Comparison of ENCODE assay signal across 15 cellular contexts in the genomic region with DNA sequence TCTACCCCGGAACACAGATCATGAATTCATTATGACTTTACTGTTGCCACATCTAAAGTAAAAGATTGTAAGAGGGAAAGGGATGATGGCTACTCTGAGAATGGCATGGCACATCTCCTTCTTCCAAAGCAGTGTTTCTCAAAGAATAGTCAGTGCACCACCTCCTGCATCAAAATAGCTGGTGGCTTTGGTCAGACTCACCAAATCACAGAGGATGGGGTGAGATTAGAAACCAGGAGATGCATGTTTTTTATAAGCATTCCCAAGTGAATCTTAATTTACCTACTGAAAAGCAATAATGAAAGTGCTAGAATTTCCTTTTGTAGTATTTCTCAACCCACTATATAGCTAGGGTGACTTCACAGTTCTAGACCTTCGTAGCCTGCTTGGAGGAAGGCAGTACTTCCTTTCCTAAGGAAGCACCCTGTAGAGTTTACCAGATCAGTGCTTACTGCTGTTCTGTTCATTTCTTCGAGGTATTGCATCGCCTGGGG.
A peak's percentile ranks its signal among the peaks of the same experiment; 100 is the strongest.
DNase-seq lines count a peak whose midpoint lies in the region; ATAC-seq, FAIRE-seq and TF ChIP-seq lines count a peak whose summit lies in the region.
"Had no signal": no experiment of that assay in that cellular context is flagged by ENCODE, and none has a peak within 500 bp of the region (broad histone marks: within the 10 kb centered on the region; RNA-seq: fewer than 3 reads in every experiment).

No MANE protein-coding gene starts in this region.

- H3K4me2 ChIP-seq in HepG2 (ENCODE audit: low read depth, low read length), result no peak overlapping the region
- H3K4me2 ChIP-seq in PC-9, result no peak overlapping the region

- H3K4me1 ChIP-seq in HepG2 (ENCODE audit: insufficient read depth, low read length) (peaks cover 38% of the 10 kb centered on the region), right lobe of liver (peaks cover 0 to 19% (median 10%) of the 10 kb centered on the region in 4 donors), PC-9 (replicated peaks; ENCODE audit: insufficient read depth) (peaks cover 27% of the 10 kb centered on the region)

- H3K27me3 Mint-ChIP-seq in dendritic cell treated with granulocyte-macrophage colony-stimulating factor and Interleukin-4, amounts not matched to agents 40 ng/mL and 50 ng/mL, for 4 days, result no peaks in the 10 kb centered on the region
- H3K27me3 Mint-ChIP-seq: activated naive CD4-positive, alpha-beta T cell treated with anti-CD3 and anti-CD28 coated beads, Interleukin-2, amount 50 U/mL, for 24 hours had no signal

- WGBS in HepG2 (ENCODE audit: low lambda C conversion rate), result 83% methylated on average over 4 of the region's 4 CpGs
- WGBS in right lobe of liver (ENCODE audit: insufficient coverage, low coverage, low lambda C conversion rate, missing lambda C conversion rate), result 45% methylated on average over 4 of the region's 4 CpGs

- no peak for DNase-seq in HepG2 (ENCODE audit: low spot score)
- no peak for DNase-seq in right lobe of liver
- DNase-seq in PC-9, result peak in 1 of 2 experiments; percentile 66
- DNase-seq in WERI-Rb-1, result no peak
- no peak for DNase-seq in germinal center (ENCODE audit: low spot score)
- no peak for DNase-seq in stimulated activated CD4-positive, alpha-beta T cell treated with anti-CD3 and anti-CD28 coated beads, Interleukin-15, amount 100 ng/mL, for 24 hours
- DNase-seq: activated CD8-positive, alpha-beta memory T cell treated with anti-CD3 and anti-CD28 coated beads, Interleukin-2, amount 10 ng/mL, durations not matched to agents 7 days and 5 days; cortex of kidney; NCI-H1694; stimulated activated CD4-positive, alpha-beta T cell treated with anti-CD3 and anti-CD28 coated beads, Interleukin-12 subunit alpha, Interleukin-12 subunit beta, amount 100 ng/mL, for 4 hours had no signal

- H3K4me1 Mint-ChIP-seq in dendritic cell treated with granulocyte-macrophage colony-stimulating factor and Interleukin-4, amounts not matched to agents 40 ng/mL and 50 ng/mL, for 4 days (ENCODE audit: low read depth), result peaks cover 52% of the 10 kb centered on the region

- H3F3A ChIP-seq in PC-9 (ENCODE audit: insufficient read depth, low read depth), result peaks cover 24% of the 10 kb centered on the region

- H3K4me3 ChIP-seq in HepG2 (replicated peaks in 1 of 3; ENCODE audit: insufficient read depth in 1 of 3, low read depth in 2 of 3, low read length in 3 of 3), result no peak overlapping the region
- no peak overlapping the region for H3K4me3 ChIP-seq in right lobe of liver
- no peak overlapping the region for H3K4me3 ChIP-seq in PC-9
- no peak overlapping the region for H3K4me3 ChIP-seq in WERI-Rb-1 (ENCODE audit: low read depth, low read length)
- H3K4me3 ChIP-seq: tibial artery had no signal

- TF ChIP-seq POLR2A in HepG2 (IDR thresholded peaks at IDR 0.05; ENCODE audit: insufficient read depth in 1 of 2, low read depth in 2 of 2, low read length in 2 of 2), result peak in 1 of 2 experiments; percentile 46; a peak in 1 of 4 replicates
- TF ChIP-seq POLR2A in right lobe of liver (IDR thresholded peaks at IDR 0.05), result no peak

- H3K27ac Mint-ChIP-seq in dendritic cell treated with granulocyte-macrophage colony-stimulating factor and Interleukin-4, amounts not matched to agents 40 ng/mL and 50 ng/mL, for 4 days, result peak overlapping the region; percentile 25
- H3K27ac Mint-ChIP-seq: activated CD8-positive, alpha-beta memory T cell treated with anti-CD3 and anti-CD28 coated beads, Interleukin-2, amount 10 ng/mL, durations not matched to agents 7 days and 5 days had no signal

- no peak overlapping the region for H3K4me3 Mint-ChIP-seq in dendritic cell treated with granulocyte-macrophage colony-stimulating factor and Interleukin-4, amounts not matched to agents 40 ng/mL and 50 ng/mL, for 4 days
- H3K4me3 Mint-ChIP-seq: activated CD8-positive, alpha-beta memory T cell treated with anti-CD3 and anti-CD28 coated beads, Interleukin-2, amount 10 ng/mL, durations not matched to agents 7 days and 5 days; activated naive CD4-positive, alpha-beta T cell treated with anti-CD3 and anti-CD28 coated beads, Interleukin-2, amount 50 U/mL, for 24 hours had no signal

- H4K20me1 ChIP-seq in HepG2 (ENCODE audit: insufficient read depth, low read length) (no peaks in the 10 kb centered on the region), PC-9 (ENCODE audit: insufficient read depth) (no peaks in the 10 kb centered on the region)

- no peaks in the 10 kb centered on the region for H3K36me3 Mint-ChIP-seq in dendritic cell treated with granulocyte-macrophage colony-stimulating factor and Interleukin-4, amounts not matched to agents 40 ng/mL and 50 ng/mL, for 4 days (ENCODE audit: low read depth)

- TF ChIP-seq EP300 in HepG2 (IDR thresholded peaks at IDR 0.05; ENCODE audit: low read depth in 2 of 2, low read length in 2 of 2) (no peak), HepG2 (CRISPR knock-in tag; IDR thresholded peaks at IDR 0.05; ENCODE audit: borderline replicate concordance) (no peak)

- no peak for TF ChIP-seq RAD21 in HepG2 (CRISPR knock-in tag; IDR thresholded peaks at IDR 0.05)

- H3K9ac ChIP-seq in HepG2 (ENCODE audit: insufficient read depth, low read depth, low read length), result no peak overlapping the region

- BruUV-seq in HepG2 (replicated peaks; lab: Mats Ljungman, UMichigan) (no TSS peak), PC-9 (replicated peaks; lab: Mats Ljungman, UMichigan) (TSS peak; percentile 93)

- no peaks in the 10 kb centered on the region for H3K9me3 Mint-ChIP-seq in dendritic cell treated with granulocyte-macrophage colony-stimulating factor and Interleukin-4, amounts not matched to agents 40 ng/mL and 50 ng/mL, for 4 days
- H3K9me3 Mint-ChIP-seq: activated naive CD4-positive, alpha-beta T cell treated with anti-CD3 and anti-CD28 coated beads, Interleukin-2, amount 50 U/mL, for 24 hours had no signal

- intact Hi-C loops in HepG2 (cut with micrococcal nuclease; ENCODE audit: unreplicated experiment) (no loop called here), right lobe of liver (cut with DNase I) (loop anchor here (5.0 to 10.0 kb wide), 3 partner anchors 62 to 349 kb away; partner anchors contain the start of gene KLF3 (in 1 of the 2)), PC-9 (cut with micrococcal nuclease; ENCODE audit: unreplicated experiment) (loop anchor here (5.0 kb wide), 1 partner anchor 49 kb away; no protein-coding TSS in a partner anchor)
- intact Hi-C loops in dendritic cell treated with granulocyte-macrophage colony-stimulating factor and Interleukin-4, amounts not matched to agents 40 ng/mL and 50 ng/mL, for 4 days (cut with micrococcal nuclease), result loop anchor here (5.0 kb wide), 1 partner anchor 199 kb away; no protein-coding TSS in a partner anchor

- POLR2A ChIA-PET in HepG2 (lab: Yijun Ruan, JAX), result no interaction called here
- POLR2A ChIA-PET in PC-9 (lab: Charles Lee; ENCODE audit: unreplicated experiment), result interaction anchor here (0.6 kb wide), 2 partner anchors 411 to 468 kb away, joined by 8 to 16 read pairs; no protein-coding TSS in a partner anchor

- H3K79me2 ChIP-seq in HepG2 (ENCODE audit: insufficient read depth, low read length), result no peaks in the 10 kb centered on the region
- no peaks in the 10 kb centered on the region for H3K79me2 ChIP-seq in PC-9 (ENCODE audit: low read depth)

- CTCF ChIA-PET in HepG2 (lab: Yijun Ruan, JAX; ENCODE audit: low intra/inter-chr PET ratio, low total read pairs), result no interaction called here
- CTCF ChIA-PET in PC-9 (lab: Charles Lee), result interaction anchor here (0.6 kb wide), 2 partner anchors 297 to 915 kb away, joined by 3 to 16 read pairs; no protein-coding TSS in a partner anchor

- H3K27ac ChIP-seq in HepG2 (ENCODE audit: extremely low read length, insufficient read depth, low read length) (no peak overlapping the region), right lobe of liver (no peak overlapping the region), PC-9 (no peak overlapping the region), WERI-Rb-1 (no peak overlapping the region)
- H3K27ac ChIP-seq: VCaP had no signal

- no peaks in the 10 kb centered on the region for H3K9me2 ChIP-seq in PC-9 (ENCODE audit: insufficient read depth)

- TF ChIP-seq CTCF in HepG2 (CRISPR knock-in tag; IDR thresholded peaks at IDR 0.05) (no peak), right lobe of liver (IDR thresholded peaks at IDR 0.05) (no peak), PC-9 (conservative IDR thresholded peaks at IDR 0.05) (no peak), WERI-Rb-1 (IDR thresholded peaks at IDR 0.05; ENCODE audit: low read depth, low read length) (no peak)

- FAIRE-seq in HepG2 (lab: Jason Lieb, UNC), result no peak

- in situ Hi-C loops in HepG2 (cut with HindIII; ENCODE audit: extremely low pct_ligation_motif_present, low pct_unique_long_range_greater_than_20kb), result loop anchor here (25.0 kb wide), 1 partner anchor 261 kb away; no protein-coding TSS in a partner anchor

- ATAC-seq in HepG2 (no peak), right lobe of liver (no peak), SK-N-SH treated with all-trans-retinoic acid at 6 μM for 48 hours (no peak)
- ATAC-seq: activated CD8-positive, alpha-beta memory T cell treated with anti-CD3 and anti-CD28 coated beads, Interleukin-2, amount 10 ng/mL, durations not matched to agents 7 days and 5 days had no signal

- H2AFZ ChIP-seq in HepG2 (ENCODE audit: low read length), result no peak overlapping the region
- no peak overlapping the region for H2AFZ ChIP-seq in PC-9

- no peaks in the 10 kb centered on the region for H3K27me3 ChIP-seq in HepG2 (ENCODE audit: control insufficient read depth in 1 of 2, insufficient read depth in 2 of 2, low read length in 2 of 2)
- no peaks in the 10 kb centered on the region for H3K27me3 ChIP-seq in right lobe of liver
- H3K27me3 ChIP-seq in PC-9 (ENCODE audit: insufficient read depth, low read depth), result no peaks in the 10 kb centered on the region
- no peaks in the 10 kb centered on the region for H3K27me3 ChIP-seq in WERI-Rb-1 (ENCODE audit: insufficient read depth, low read depth, severe bottlenecking)
- H3K27me3 ChIP-seq: tibial artery had no signal

- H3K36me3 ChIP-seq in HepG2 (replicated peaks in 1 of 2; ENCODE audit: control insufficient read depth in 1 of 2, insufficient read depth in 2 of 2, low read length in 2 of 2) (no peaks in the 10 kb centered on the region), right lobe of liver (no peaks in the 10 kb centered on the region), PC-9 (ENCODE audit: low read depth) (no peaks in the 10 kb centered on the region), WERI-Rb-1 (no peaks in the 10 kb centered on the region)
- H3K36me3 ChIP-seq: tibial artery had no signal

- H3K9me3 ChIP-seq in HepG2 (ENCODE audit: low read length) (no peaks in the 10 kb centered on the region), right lobe of liver (no peaks in the 10 kb centered on the region), PC-9 (ENCODE audit: insufficient read depth, low read depth) (no peaks in the 10 kb centered on the region), WERI-Rb-1 (ENCODE audit: severe bottlenecking) (peaks cover 6% of the 10 kb centered on the region)
- H3K9me3 ChIP-seq: tibial artery had no signal

TF ChIP-seq in HepG2, 621 proteins besides CTCF, POLR2A, EP300 and RAD21 (continues in another document):
- TF ChIP-seq TCF7 (IDR thresholded peaks at IDR 0.05; ENCODE audit: low read depth) (no peak), ZNF33A (CRISPR knock-in tag; IDR thresholded peaks at IDR 0.05; ENCODE audit: borderline replicate concordance) (no peak)
